In genomic region chr2:96276787-96277499, GRCh38 we compare ENCODE assay signal across 15 cellular contexts. TPM values are rescaled to one million over a fixed set of nuclear protein-coding genes. Genes with fewer than 3 reads are reported as not detected.
DNase-seq lines count a peak whose midpoint lies in the region; ATAC-seq, FAIRE-seq and TF ChIP-seq lines count a peak whose summit lies in the region.
"Had no signal": no experiment of that assay in that cellular context is flagged by ENCODE, and none has a peak within 500 bp of the region (broad histone marks: within the 10 kb centered on the region; RNA-seq: fewer than 3 reads in every experiment).

No MANE protein-coding gene starts in this region.

- no peak overlapping the region for H3K4me3 Mint-ChIP-seq in progenitor cell of endocrine pancreas (ENCODE audit: low read depth)
- H3K4me3 Mint-ChIP-seq: CD14-positive monocyte; CD8-positive, alpha-beta T cell; GM23338 had no signal

- H3K4me1 Mint-ChIP-seq in progenitor cell of endocrine pancreas (ENCODE audit: low read depth): no peaks in the 10 kb centered on the region
- H3K4me1 Mint-ChIP-seq: CD14-positive monocyte, GM23338 had no signal

- no peak for TF ChIP-seq RAD21 in GM12878 (IDR thresholded peaks at IDR 0.05; ENCODE audit: insufficient read depth, low read depth, low read length)

- WGBS in GM12878 (ENCODE audit: insufficient coverage, insufficient replicate concordance, low lambda C conversion rate, missing lambda C conversion rate): 97% methylated on average over 21 of the region's 21 CpGs
- 93% methylated on average over 21 of the region's 21 CpGs for WGBS in prostate gland

- H4K20me1 ChIP-seq in GM12878 (ENCODE audit: control insufficient read depth, insufficient read depth): no peaks in the 10 kb centered on the region

- no peak overlapping the region for H3K9ac ChIP-seq in GM12878 (ENCODE audit: control insufficient read depth, insufficient read depth, low read length)

- intact Hi-C loops in GM12878 (cut with micrococcal nuclease; ENCODE audit: unreplicated experiment): no loop called here
- intact Hi-C loops in prostate gland (cut with DNase I): no loop called here

- TSS peak; percentile 48 for BruUV-seq in GM12878 (replicated peaks; lab: Mats Ljungman, UMichigan)

- in situ Hi-C loops in GM12878 (cut with MboI): no loop called here

- POLR2A ChIA-PET in GM12878 (lab: Charles Lee): interaction anchor here (0.8 to 0.9 kb wide), 2 partner anchors 43 to 47 kb away, joined by 3 to 8 read pairs; no protein-coding TSS in a partner anchor

- H3K9me3 ChIP-seq in GM12878 (replicated peaks; ENCODE audit: control insufficient read depth, insufficient read depth, low read length) (no peaks in the 10 kb centered on the region), prostate gland (no peaks in the 10 kb centered on the region)
- H3K9me3 ChIP-seq: A549 had no signal

- TF ChIP-seq CTCF in GM12878 (IDR thresholded peaks at IDR 0.05 in 2 of 3, conservative IDR thresholded peaks at IDR 0.05 in 1 of 3; ENCODE audit: control insufficient read depth in 2 of 3, extremely low read depth in 1 of 3, insufficient read depth in 1 of 3, low read depth in 3 of 3, low read length in 3 of 3) (no peak), progenitor cell of endocrine pancreas (IDR thresholded peaks at IDR 0.05; ENCODE audit: unreplicated experiment) (no peak), prostate gland (IDR thresholded peaks at IDR 0.05) (no peak)

- no peaks in the 10 kb centered on the region for H3K79me2 ChIP-seq in GM12878 (ENCODE audit: control insufficient read depth, insufficient read depth, low read length)

- no peaks in the 10 kb centered on the region for H3K27me3 Mint-ChIP-seq in progenitor cell of endocrine pancreas

- H3K9me3 Mint-ChIP-seq in progenitor cell of endocrine pancreas (ENCODE audit: low read depth): no peaks in the 10 kb centered on the region
- H3K9me3 Mint-ChIP-seq: CD14-positive monocyte; CD8-positive, alpha-beta T cell; GM23338 had no signal

- no peaks in the 10 kb centered on the region for H3K4me1 ChIP-seq in GM12878 (ENCODE audit: control insufficient read depth, insufficient read depth, low read length)
- H3K4me1 ChIP-seq in prostate gland (replicated peaks): no peaks in the 10 kb centered on the region
- H3K4me1 ChIP-seq: A549 had no signal

- H3K36me3 Mint-ChIP-seq in progenitor cell of endocrine pancreas (ENCODE audit: insufficient read depth): peaks cover 43% of the 10 kb centered on the region

- RAD21 ChIA-PET in GM12878 (lab: Charles Lee; ENCODE audit: unreplicated experiment): no interaction called here

- H3K27me3 ChIP-seq in GM12878 (replicated peaks in 1 of 2; ENCODE audit: control insufficient read depth in 2 of 2, insufficient read depth in 2 of 2, low read length in 1 of 2): no peaks in the 10 kb centered on the region
- no peaks in the 10 kb centered on the region for H3K27me3 ChIP-seq in prostate gland (replicated peaks; ENCODE audit: insufficient read depth)

- H3K27ac ChIP-seq in GM12878 (ENCODE audit: control insufficient read depth, insufficient read depth) (no peak overlapping the region), prostate gland (no peak overlapping the region)
- H3K27ac ChIP-seq: A549 had no signal

- H3K4me2 ChIP-seq in GM12878 (ENCODE audit: control insufficient read depth, insufficient read depth): no peak overlapping the region
- H3K4me2 ChIP-seq: A549, GM23338 had no signal

- H3K4me3 ChIP-seq in GM12878 (no peak overlapping the region), prostate gland (no peak overlapping the region)
- H3K4me3 ChIP-seq: A549, GM23338 had no signal

- no peak for DNase-seq in HTR-8/SVneo (ENCODE audit: insufficient read length, low spot score)
- no peak for DNase-seq in GM12878 (ENCODE audit: low read depth, low spot score)
- no peak for DNase-seq in progenitor cell of endocrine pancreas (ENCODE audit: low spot score, unreplicated experiment)
- DNase-seq in activated CD8-positive, alpha-beta memory T cell treated with anti-CD3 and anti-CD28 coated beads for 24 hours: no peak
- DNase-seq in prostate gland (ENCODE audit: low spot score): no peak
- DNase-seq: CD8-positive, alpha-beta T cell; COR-L47; GF-D8; H7 had no signal

- TF ChIP-seq POLR2A in GM12878 (IDR thresholded peaks at IDR 0.05; ENCODE audit: low read depth, low read length): no peak
- no peak for TF ChIP-seq POLR2A in prostate gland (IDR thresholded peaks at IDR 0.05)

- SMC1A ChIA-PET in GM12878 (lab: Charles Lee; ENCODE audit: uncharacterized antibody, unreplicated experiment): interaction anchor here (1.0 to 1.2 kb wide), 2 partner anchors 10 to 103 kb away, joined by 3 read pairs; no protein-coding TSS in a partner anchor

- H3K27ac Mint-ChIP-seq in progenitor cell of endocrine pancreas: peak overlapping the region; percentile 56
- H3K27ac Mint-ChIP-seq: CD8-positive, alpha-beta T cell; GM23338 had no signal

- H2AFZ ChIP-seq in GM12878 (ENCODE audit: control insufficient read depth, low read depth, low read length): no peak overlapping the region
- H2AFZ ChIP-seq: GM23338 had no signal

- H3K36me3 ChIP-seq in GM12878 (ENCODE audit: control insufficient read depth in 2 of 2, insufficient read depth in 2 of 2, low read length in 1 of 2) (peaks cover 32% of the 10 kb centered on the region in 2 experiments), prostate gland (peaks cover 36 to 40% of the 10 kb centered on the region in 2 donors)

- ATAC-seq in GM12878 (no peak), GM18907 (IDR thresholded peaks at IDR 0.05; ENCODE audit: unreplicated experiment) (no peak)
- ATAC-seq: A549; CD8-positive, alpha-beta T cell; GM23338; HepG2 had no signal

- FAIRE-seq in HTR-8/SVneo (lab: Jason Lieb, UNC): peak; percentile 49
- no peak for FAIRE-seq in GM12878 (lab: Jason Lieb, UNC)
- FAIRE-seq: A549, D721Med, HepG2 had no signal

- CTCF ChIA-PET in GM12878 (lab: Yijun Ruan, JAX): no interaction called here

- no peak for TF ChIP-seq EP300 in GM12878 (IDR thresholded peaks at IDR 0.05; ENCODE audit: borderline replicate concordance in 1 of 2, control insufficient read depth in 1 of 2, low read depth in 2 of 2, low read length in 2 of 2)

RNA-seq across cellular contexts. Expression of gene CIAO1, which starts 10.9 kb away (rescaled TPM):
- total RNA-seq in GM12878 (2013; cell fraction: nucleolus; rRNA removed): 40.1 and 42.8 TPM in 2 replicates
- total RNA-seq in GM12878 (2014; rRNA removed): 74.7 and 89.4 TPM in 2 replicates
- 48.0 and 49.7 TPM in 2 replicates for total RNA-seq in GM12878 (2014; rRNA removed; fragmentation: Illumina TruSeq; extraction: Trizol)
- total RNA-seq in GM12878 (2021): 51.1 and 57.5 TPM in 2 replicates
- polyA plus RNA-seq in GM12878 (2011; ENCODE audit: low read depth): 23.7 TPM
- 61.3 and 75.4 TPM in 2 replicates for polyA plus RNA-seq in GM12878 (2011; rRNA removed)
- polyA plus RNA-seq in GM12878 (2011; cell fraction: cytosol; rRNA removed): 115 and 126 TPM in 2 replicates
- polyA plus RNA-seq in GM12878 (2011; cell fraction: nucleus; rRNA removed): 66.5 and 69.5 TPM in 2 replicates
- 38.2 and 43.6 TPM in 2 replicates for polyA plus RNA-seq in GM12878 (2012)
- 50.2 and 55.8 TPM in 2 replicates for polyA plus RNA-seq in GM12878 (2014; fragmentation: Illumina TruSeq; extraction: Trizol)
- polyA plus RNA-seq in GM12878 (2014; fragmentation: Nextera tagmentation; extraction: Ambion mirVana): 10 to 100 TPM in 1 of 2 experiments, 1 to 10 TPM in 1; 8.3 to 15.6 TPM
- 89.3 and 92.5 TPM in 2 replicates for polyA plus RNA-seq in GM12878 (2014; rRNA removed)
- 10 to 100 TPM; 69.4 to 73.1 TPM for polyA plus RNA-seq in GM12878 (2016; fragmentation: Nextera tagmentation; extraction: Ambion mirVana)
- 73.0 and 101 TPM in 2 replicates for polyA minus RNA-seq in GM12878 (2011; rRNA and poly(A)+ RNA removed)
- polyA minus RNA-seq in GM12878 (2011; cell fraction: cytosol; rRNA and poly(A)+ RNA removed): 26.6 and 27.0 TPM in 2 replicates
- 19.2 and 32.0 TPM in 2 replicates for polyA minus RNA-seq in GM12878 (2011; cell fraction: nucleus; rRNA and poly(A)+ RNA removed)
- 77.1 and 79.2 TPM in 2 replicates for total RNA-seq in progenitor cell of endocrine pancreas
- total RNA-seq in prostate gland: 100 to 1,000 TPM; 108 to 135 TPM

RNA-seq across cellular contexts. Expression of gene TMEM127, which starts 11.1 kb away (rescaled TPM):
- 22.9 and 23.0 TPM in 2 replicates for total RNA-seq in GM12878 (2013; cell fraction: nucleolus; rRNA removed)
- total RNA-seq in GM12878 (2014; rRNA removed) (11.2 and 15.3 TPM in 2 replicates), GM12878 (2014; rRNA removed; fragmentation: Illumina TruSeq; extraction: Trizol) (8.2 and 8.9 TPM in 2 replicates), GM12878 (2021) (25.6 and 27.2 TPM in 2 replicates), progenitor cell of endocrine pancreas (34.5 and 37.2 TPM in 2 replicates), prostate gland (10 to 100 TPM; 40.4 to 50.4 TPM)
- 6.9 TPM for polyA plus RNA-seq in GM12878 (2011; ENCODE audit: low read depth)
- polyA plus RNA-seq in GM12878 (2011; rRNA removed) (11.6 and 24.9 TPM in 2 replicates), GM12878 (2014; fragmentation: Illumina TruSeq; extraction: Trizol) (10.5 and 19.9 TPM in 2 replicates), GM12878 (2014; fragmentation: Nextera tagmentation; extraction: Ambion mirVana) (1 to 10 TPM; 2.6 to 3.0 TPM), GM12878 (2014; rRNA removed) (18.4 and 22.3 TPM in 2 replicates), GM12878 (2016; fragmentation: Nextera tagmentation; extraction: Ambion mirVana) (10 to 100 TPM; 17.0 to 18.4 TPM)
- 23.0 and 24.2 TPM in 2 replicates for polyA plus RNA-seq in GM12878 (2011; cell fraction: cytosol; rRNA removed)
- polyA plus RNA-seq in GM12878 (2011; cell fraction: nucleus; rRNA removed): 19.2 and 23.7 TPM in 2 replicates
- 15.0 and 15.6 TPM in 2 replicates for polyA plus RNA-seq in GM12878 (2012)
- 32.5 and 35.8 TPM in 2 replicates for polyA minus RNA-seq in GM12878 (2011; rRNA and poly(A)+ RNA removed)
- polyA minus RNA-seq in GM12878 (2011; cell fraction: cytosol; rRNA and poly(A)+ RNA removed): 7.8 and 11.4 TPM in 2 replicates
- polyA minus RNA-seq in GM12878 (2011; cell fraction: nucleus; rRNA and poly(A)+ RNA removed): 8.0 and 13.6 TPM in 2 replicates

RNA-seq across cellular contexts. Expression of gene SNRNP200, which starts 28.4 kb away (rescaled TPM):
- total RNA-seq in GM12878 (2013; cell fraction: nucleolus; rRNA removed): 125 and 137 TPM in 2 replicates
- total RNA-seq in GM12878 (2014; rRNA removed) (68.7 and 72.9 TPM in 2 replicates), GM12878 (2014; rRNA removed; fragmentation: Illumina TruSeq; extraction: Trizol) (59.2 and 61.9 TPM in 2 replicates), GM12878 (2021) (147 and 158 TPM in 2 replicates), progenitor cell of endocrine pancreas (223 and 235 TPM in 2 replicates), prostate gland (100 to 1,000 TPM; 117 to 148 TPM)
- 99.9 TPM for polyA plus RNA-seq in GM12878 (2011; ENCODE audit: low read depth)
- polyA plus RNA-seq in GM12878 (2011; rRNA removed) (106 and 176 TPM in 2 replicates), GM12878 (2014; fragmentation: Illumina TruSeq; extraction: Trizol) (111 and 157 TPM in 2 replicates), GM12878 (2014; fragmentation: Nextera tagmentation; extraction: Ambion mirVana) (10 to 100 TPM; 61.6 to 64.6 TPM), GM12878 (2014; rRNA removed) (145 and 147 TPM in 2 replicates), GM12878 (2016; fragmentation: Nextera tagmentation; extraction: Ambion mirVana) (100 to 1,000 TPM; 100 to 111 TPM)
- polyA plus RNA-seq in GM12878 (2011; cell fraction: cytosol; rRNA removed): 277 and 280 TPM in 2 replicates
- polyA plus RNA-seq in GM12878 (2011; cell fraction: nucleus; rRNA removed): 305 and 387 TPM in 2 replicates
- polyA plus RNA-seq in GM12878 (2012): 117 and 126 TPM in 2 replicates
- 395 and 413 TPM in 2 replicates for polyA minus RNA-seq in GM12878 (2011; rRNA and poly(A)+ RNA removed)
- polyA minus RNA-seq in GM12878 (2011; cell fraction: cytosol; rRNA and poly(A)+ RNA removed): 106 and 118 TPM in 2 replicates
- polyA minus RNA-seq in GM12878 (2011; cell fraction: nucleus; rRNA and poly(A)+ RNA removed): 79.8 and 136 TPM in 2 replicates

RNA-seq across cellular contexts. Expression of gene ITPRIPL1, which starts 48.2 kb away (rescaled TPM):
- 16.9 and 20.9 TPM in 2 replicates for total RNA-seq in GM12878 (2013; cell fraction: nucleolus; rRNA removed)
- 28.7 and 29.6 TPM in 2 replicates for total RNA-seq in GM12878 (2014; rRNA removed)
- 16.8 and 17.1 TPM in 2 replicates for total RNA-seq in GM12878 (2014; rRNA removed; fragmentation: Illumina TruSeq; extraction: Trizol)
- 23.8 and 28.7 TPM in 2 replicates for total RNA-seq in GM12878 (2021)
- 5.3 TPM for polyA plus RNA-seq in GM12878 (2011; ENCODE audit: low read depth)
- 6.8 and 11.7 TPM in 2 replicates for polyA plus RNA-seq in GM12878 (2011; rRNA removed)
- 15.0 and 15.6 TPM in 2 replicates for polyA plus RNA-seq in GM12878 (2011; cell fraction: cytosol; rRNA removed)
- 6.4 and 7.1 TPM in 2 replicates for polyA plus RNA-seq in GM12878 (2011; cell fraction: nucleus; rRNA removed)
- 7.8 and 9.6 TPM in 2 replicates for polyA plus RNA-seq in GM12878 (2012)
- polyA plus RNA-seq in GM12878 (2014; fragmentation: Illumina TruSeq; extraction: Trizol): 16.1 and 20.6 TPM in 2 replicates
- polyA plus RNA-seq in GM12878 (2014; fragmentation: Nextera tagmentation; extraction: Ambion mirVana): 1 to 10 TPM; 4.9 to 5.7 TPM
- 16.8 and 18.8 TPM in 2 replicates for polyA plus RNA-seq in GM12878 (2014; rRNA removed)
- 1 to 10 TPM; 9.9 TPM for polyA plus RNA-seq in GM12878 (2016; fragmentation: Nextera tagmentation; extraction: Ambion mirVana)
- polyA minus RNA-seq in GM12878 (2011; rRNA and poly(A)+ RNA removed): 14.0 and 19.4 TPM in 2 replicates
- 6.3 and 6.8 TPM in 2 replicates for polyA minus RNA-seq in GM12878 (2011; cell fraction: cytosol; rRNA and poly(A)+ RNA removed)
- polyA minus RNA-seq in GM12878 (2011; cell fraction: nucleus; rRNA and poly(A)+ RNA removed): 4.2 and 9.0 TPM in 2 replicates
- total RNA-seq in progenitor cell of endocrine pancreas: 6.1 and 6.9 TPM in 2 replicates
- 1 to 10 TPM; 1.8 to 8.9 TPM for total RNA-seq in prostate gland
- polyA plus RNA-seq: A549 had no signal

RNA-seq across cellular contexts. Expression of gene NCAPH, which starts 58.6 kb away (rescaled TPM):
- total RNA-seq in GM12878 (2013; cell fraction: nucleolus; rRNA removed): 23.0 and 28.6 TPM in 2 replicates
- total RNA-seq in GM12878 (2014; rRNA removed) (58.1 and 66.4 TPM in 2 replicates), GM12878 (2014; rRNA removed; fragmentation: Illumina TruSeq; extraction: Trizol) (63.6 and 64.5 TPM in 2 replicates), GM12878 (2021) (67.0 and 71.0 TPM in 2 replicates), progenitor cell of endocrine pancreas (20.9 and 21.2 TPM in 2 replicates), prostate gland (10 to 100 TPM in 1 of 2 donors, 1 to 10 TPM in 1; 1.2 to 11.2 TPM)
- polyA plus RNA-seq in GM12878 (2011; ENCODE audit: low read depth): 21.2 TPM
- polyA plus RNA-seq in GM12878 (2011; rRNA removed) (67.7 and 71.2 TPM in 2 replicates), GM12878 (2014; fragmentation: Illumina TruSeq; extraction: Trizol) (90.1 and 107 TPM in 2 replicates), GM12878 (2014; fragmentation: Nextera tagmentation; extraction: Ambion mirVana) (10 to 100 TPM; 42.6 to 45.8 TPM), GM12878 (2014; rRNA removed) (66.2 and 71.4 TPM in 2 replicates), GM12878 (2016; fragmentation: Nextera tagmentation; extraction: Ambion mirVana) (10 to 100 TPM; 69.6 to 73.4 TPM)
- 71.1 and 75.5 TPM in 2 replicates for polyA plus RNA-seq in GM12878 (2011; cell fraction: cytosol; rRNA removed)
- polyA plus RNA-seq in GM12878 (2011; cell fraction: nucleus; rRNA removed): 65.1 and 68.2 TPM in 2 replicates
- 17.5 and 27.0 TPM in 2 replicates for polyA plus RNA-seq in GM12878 (2012)
- polyA minus RNA-seq in GM12878 (2011; rRNA and poly(A)+ RNA removed): 57.9 and 60.6 TPM in 2 replicates
- polyA minus RNA-seq in GM12878 (2011; cell fraction: cytosol; rRNA and poly(A)+ RNA removed): 21.6 and 31.8 TPM in 2 replicates
- 21.2 and 28.6 TPM in 2 replicates for polyA minus RNA-seq in GM12878 (2011; cell fraction: nucleus; rRNA and poly(A)+ RNA removed)
